In genomic region chr5:170596482-170596881, GRCh38 we compare ENCODE assay signal across 13 cellular contexts.
"Had no signal": no experiment of that assay in that cellular context is flagged by ENCODE, and none has a peak within 500 bp of the region (broad histone marks: within the 10 kb centered on the region; RNA-seq: fewer than 3 reads in every experiment).

No MANE protein-coding gene starts in this region.

- H3K9me3 ChIP-seq: esophagus squamous epithelium, heart left ventricle, left lung, transverse colon had no signal

- H3K4me1 ChIP-seq: foreskin keratinocyte had no signal

- H3K4me3 Mint-ChIP-seq: activated naive CD4-positive, alpha-beta T cell treated with anti-CD3 and anti-CD28 coated beads, Interleukin-2, amount 50 U/mL, for 24 hours; memory B cell; neural crest cell; stimulated activated effector memory CD8-positive, alpha-beta T cell treated with anti-CD3 and anti-CD28 coated beads, Interleukin-12 subunit alpha, Interleukin-12 subunit beta, amount 100 ng/mL, for 72 hours; T-helper 1 cell treated with Interleukin-12 subunit alpha and Interleukin-12 subunit beta and Interleukin-4 antibody, amounts not matched to agents 30 μg/mL and 1 μg/mL, for 36 hours had no signal

- H3K27me3 ChIP-seq: left lung, transverse colon had no signal

- FAIRE-seq: bronchial epithelial cell, islet of Langerhans had no signal

- H3K36me3 Mint-ChIP-seq: activated naive CD4-positive, alpha-beta T cell treated with anti-CD3 and anti-CD28 coated beads, Interleukin-2, amount 50 U/mL, for 24 hours; memory B cell; stimulated activated effector memory CD8-positive, alpha-beta T cell treated with anti-CD3 and anti-CD28 coated beads, Interleukin-12 subunit alpha, Interleukin-12 subunit beta, amount 100 ng/mL, for 72 hours had no signal

- DNase-seq: esophagus squamous epithelium, heart left ventricle, left lung had no signal

- ATAC-seq: heart left ventricle had no signal

- H3K9me3 Mint-ChIP-seq: activated naive CD4-positive, alpha-beta T cell treated with anti-CD3 and anti-CD28 coated beads, Interleukin-2, amount 50 U/mL, for 24 hours; activated T-helper 2 cell treated with anti-CD3 and anti-CD28 coated beads, Interferon-gamma antibody, Interleukin-2, Interleukin-4, amounts not matched to agents 10 μg/mL and 5 μg/mL and 100 μg/mL, durations not matched to agents 14 hours and 24 hours and 36 hours; memory B cell; neural crest cell; stimulated activated effector memory CD8-positive, alpha-beta T cell treated with anti-CD3 and anti-CD28 coated beads, Interleukin-12 subunit alpha, Interleukin-12 subunit beta, amount 100 ng/mL, for 72 hours; T-helper 1 cell treated with Interleukin-12 subunit alpha and Interleukin-12 subunit beta and Interleukin-4 antibody, amounts not matched to agents 30 μg/mL and 1 μg/mL, for 36 hours had no signal

- H3K4me3 ChIP-seq: esophagus squamous epithelium, heart left ventricle, left lung, transverse colon had no signal

- H3K4me1 Mint-ChIP-seq: memory B cell had no signal

- H3K27ac ChIP-seq: esophagus squamous epithelium, heart left ventricle, left lung, transverse colon had no signal

- H3K36me3 ChIP-seq: esophagus squamous epithelium, heart left ventricle, left lung, transverse colon had no signal

- H3K27ac Mint-ChIP-seq: activated naive CD4-positive, alpha-beta T cell treated with anti-CD3 and anti-CD28 coated beads, Interleukin-2, amount 50 U/mL, for 24 hours; activated T-helper 2 cell treated with anti-CD3 and anti-CD28 coated beads, Interferon-gamma antibody, Interleukin-2, Interleukin-4, amounts not matched to agents 10 μg/mL and 5 μg/mL and 100 μg/mL, durations not matched to agents 14 hours and 24 hours and 36 hours; memory B cell; stimulated activated effector memory CD8-positive, alpha-beta T cell treated with anti-CD3 and anti-CD28 coated beads, Interleukin-12 subunit alpha, Interleukin-12 subunit beta, amount 100 ng/mL, for 72 hours; T-helper 1 cell treated with Interleukin-12 subunit alpha and Interleukin-12 subunit beta and Interleukin-4 antibody, amounts not matched to agents 30 μg/mL and 1 μg/mL, for 36 hours had no signal
